14 cellular contexts compared by ENCODE assay signal in the genomic region with DNA sequence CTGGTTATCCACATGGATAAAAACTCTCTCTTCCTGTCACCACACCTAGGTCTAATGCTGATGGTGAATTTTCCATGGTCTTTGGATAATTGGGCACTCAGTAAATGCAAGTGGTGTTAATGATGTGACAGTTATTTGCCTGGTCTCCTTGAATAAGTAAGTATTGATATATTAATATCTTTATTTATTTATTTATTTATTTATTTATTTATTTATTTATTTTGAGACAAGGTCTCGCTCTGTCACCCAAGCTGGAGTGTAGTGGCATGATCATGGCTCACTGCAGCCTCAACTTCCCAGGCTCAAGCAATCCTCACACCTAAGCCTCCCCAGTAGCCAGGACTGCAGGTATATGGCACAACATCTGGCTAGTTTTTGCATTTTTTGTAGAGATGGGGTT.
"Had no signal": no experiment of that assay in that cellular context is flagged by ENCODE, and none has a peak within 500 bp of the region (broad histone marks: within the 10 kb centered on the region; RNA-seq: fewer than 3 reads in every experiment).

No MANE protein-coding gene starts in this region.

- FAIRE-seq: endometrium had no signal

- H3K27me3 ChIP-seq: brain microvascular endothelial cell, right lobe of liver, suprapubic skin, upper lobe of left lung had no signal

- H3K4me3 Mint-ChIP-seq: nephron had no signal

- H3K4me3 ChIP-seq: lung, prostate gland, right lobe of liver, suprapubic skin, upper lobe of left lung had no signal

- H3K36me3 ChIP-seq: brain microvascular endothelial cell, prostate gland, right lobe of liver, suprapubic skin, upper lobe of left lung had no signal

- H3K27ac Mint-ChIP-seq: nephron had no signal

- DNase-seq: brain microvascular endothelial cell, glutamatergic neuron, left colon, occipital lobe, right lobe of liver, upper lobe of left lung had no signal

- H3K4me1 ChIP-seq: prostate gland, right lobe of liver, upper lobe of left lung had no signal

- ATAC-seq: esophagus mucosa, left colon had no signal

- H3K9me3 Mint-ChIP-seq: activated naive CD4-positive, alpha-beta T cell treated with anti-CD3 and anti-CD28 coated beads for 36 hours; nephron had no signal

- H3K27ac ChIP-seq: brain microvascular endothelial cell, prostate gland, right lobe of liver, suprapubic skin, upper lobe of left lung had no signal

- H3K27me3 Mint-ChIP-seq: T-helper 17 cell had no signal
